31 cellular contexts compared by ENCODE assay signal in genomic region chr5:83490203-83490602, GRCh38.
"Had no signal": no experiment of that assay in that cellular context is flagged by ENCODE, and none has a peak within 500 bp of the region (broad histone marks: within the 10 kb centered on the region; RNA-seq: fewer than 3 reads in every experiment).

No MANE protein-coding gene starts in this region.

- DNase-seq: heart right ventricle; kidney glomerular epithelial cell; left cardiac atrium; lower lobe of right lung; mammary epithelial cell; midbrain; mucosa of descending colon; naive thymus-derived CD4-positive, alpha-beta T cell; occipital lobe; psoas muscle; spleen; stimulated activated CD4-positive, alpha-beta T cell treated with anti-CD3 and anti-CD28 coated beads, Interleukin-2, amount 100 ng/mL, for 48 hours; stimulated activated CD4-positive, alpha-beta T cell treated with anti-CD3 and anti-CD28 coated beads, Interleukin-4, amount 100 ng/mL, for 4 hours; stimulated activated CD8-positive, alpha-beta memory T cell treated with anti-CD3 and anti-CD28 coated beads, Interleukin-4, amount 100 ng/mL, for 48 hours; stimulated activated naive CD4-positive, alpha-beta T cell treated with Interleukin-2 at 50 U/mL for 16 hours; stomach; testis; thyroid gland; transverse colon; upper lobe of left lung had no signal

- H3K4me1 ChIP-seq: heart right ventricle, lower lobe of right lung, parathyroid adenoma, psoas muscle, spleen, stomach, testis, thyroid gland, transverse colon, upper lobe of left lung, vagina had no signal

- H3K27me3 ChIP-seq: heart right ventricle, hepatocyte, neural progenitor cell, neutrophil, spleen, stomach, testis, thyroid gland, transverse colon, upper lobe of left lung, vagina had no signal

- H3K9me3 ChIP-seq: heart right ventricle, lower lobe of right lung, mucosa of descending colon, neutrophil, psoas muscle, spleen, stomach, testis, thyroid gland, transverse colon, upper lobe of left lung, vagina had no signal

- H3K27ac ChIP-seq: heart right ventricle, hepatocyte, lower lobe of right lung, neural progenitor cell, neutrophil, parathyroid adenoma, psoas muscle, skin epidermis, spleen, stomach, testis, thyroid gland, transverse colon, upper lobe of left lung, vagina had no signal

- FAIRE-seq: keratinocyte had no signal

- H3K4me2 ChIP-seq: hepatocyte had no signal

- ATAC-seq: heart right ventricle; left cardiac atrium; left lobe of liver; lower lobe of right lung; mucosa of descending colon; naive thymus-derived CD4-positive, alpha-beta T cell; natural killer cell treated with Interleukin-12 subunit alpha and Interleukin-12 subunit beta and Interleukin-15 and Interleukin-18, amount 100 ng/mL, for 72 hours; psoas muscle; sciatic nerve; stimulated activated memory B cell treated with anti-CD40 and anti-IgM and Interleukin-4, amounts not matched to agents 10 μg/mL and 1 μg/mL and 100 μg/mL, for 72 hours had no signal

- H2AFZ ChIP-seq: hepatocyte, neural progenitor cell, parathyroid adenoma had no signal

- H3K36me3 ChIP-seq: neutrophil, spleen, stomach, thyroid gland, transverse colon, upper lobe of left lung, vagina had no signal

- H3K4me3 ChIP-seq: heart right ventricle, hepatocyte, lower lobe of right lung, mucosa of descending colon, neural progenitor cell, psoas muscle, skin epidermis, spleen, stomach, testis, thyroid gland, transverse colon, upper lobe of left lung, vagina had no signal

- H3K9ac ChIP-seq: neural progenitor cell, parathyroid adenoma had no signal

- H3K79me2 ChIP-seq: parathyroid adenoma had no signal
